In the genomic region with DNA sequence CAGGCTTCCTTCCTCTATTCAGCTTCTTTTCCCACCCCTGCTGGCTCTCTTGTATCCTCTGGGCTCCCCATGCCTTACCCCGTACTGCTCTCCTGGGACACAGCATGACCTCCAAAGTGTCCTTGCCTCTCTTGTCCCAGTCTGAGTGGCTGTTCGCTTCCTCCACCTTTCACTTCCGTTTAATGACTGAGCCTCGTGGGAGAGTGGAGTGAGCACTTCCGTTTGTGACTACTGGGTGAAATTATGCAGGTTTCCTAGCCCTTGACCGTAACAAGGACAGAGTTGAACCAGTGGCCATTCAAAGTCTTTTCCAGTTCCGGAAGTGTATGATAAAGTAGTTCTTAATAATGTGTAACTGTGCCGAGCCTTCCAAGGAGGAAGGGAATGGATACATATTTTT, we compare ENCODE assay signal across 8 cellular contexts.
DNase-seq lines count a peak whose midpoint lies in the region; ATAC-seq lines count a peak whose summit lies in the region.

No MANE protein-coding gene starts in this region.

- in situ Hi-C loops in SK-MEL-5 (cut with HindIII; ENCODE audit: low pct_unique_long_range_greater_than_20kb, low sequenced_read_pairs) = no loop called here

- peak; percentile 54 for DNase-seq in SK-MEL-5 (ENCODE audit: low read depth, low spot score)
- DNase-seq in lung microvascular endothelial cell (ENCODE audit: low read depth in 2 of 2) = peak; percentile 53 to 87
- no peak for DNase-seq in NCI-H510A (lab: John Stamatoyannopoulos, UW)
- DNase-seq in hypothalamus (lab: John Stamatoyannopoulos, UW) = no peak
- no peak for DNase-seq in activated naive CD4-positive, alpha-beta T cell (lab: John Stamatoyannopoulos, UW)
- DNase-seq in NCI-H2107 treated with DMSO at 0.1 percent for 48 hours (lab: John Stamatoyannopoulos, UW; ENCODE audit: unreplicated experiment) = no peak

- peak; percentile 81 for ATAC-seq in GM18520 (IDR thresholded peaks at IDR 0.05; ENCODE audit: unreplicated experiment)
- peak; percentile 74 for ATAC-seq in HG02798 (IDR thresholded peaks at IDR 0.05; ENCODE audit: poor library complexity, unreplicated experiment)

Comparison
In these comparisons a context has a peak if more than half of its experiments do, and no peak if none do; other contexts are left out.
1. DNase-seq: peak in SK-MEL-5 (single experiment) and lung microvascular endothelial cell (2 of 2); none in NCI-H510A (single experiment), hypothalamus (0 of 51), activated naive CD4-positive, alpha-beta T cell (0 of 4) and NCI-H2107 treated with DMSO at 0.1 percent for 48 hours (single experiment).